ENCODE assay signal across 18 cellular contexts in genomic region chr15:97783240-97783639, GRCh38.
A peak's percentile ranks its signal among the peaks of the same experiment; 100 is the strongest.
DNase-seq lines count a peak whose midpoint lies in the region; ATAC-seq, FAIRE-seq and TF ChIP-seq lines count a peak whose summit lies in the region.
"Had no signal": no experiment of that assay in that cellular context is flagged by ENCODE, and none has a peak within 500 bp of the region (broad histone marks: within the 10 kb centered on the region; RNA-seq: fewer than 3 reads in every experiment).

No MANE protein-coding gene starts in this region.

- TF ChIP-seq POLR2A in H54 (IDR thresholded peaks at IDR 0.05; ENCODE audit: low read depth, low read length) = no peak

- H3K36me3 ChIP-seq in RWPE2 (ENCODE audit: low read depth) = no peaks in the 10 kb centered on the region
- H3K36me3 ChIP-seq: HAP-1 had no signal

- H3K4me1 ChIP-seq in RWPE2 (ENCODE audit: insufficient read depth, poor library complexity, severe bottlenecking) = no peaks in the 10 kb centered on the region
- H3K4me1 ChIP-seq: Caco-2, HAP-1 had no signal

- no peak overlapping the region for H3K27ac ChIP-seq in RWPE2 (ENCODE audit: poor library complexity, severe bottlenecking)

- no peak for TF ChIP-seq CTCF in RWPE2 (IDR thresholded peaks at IDR 0.05; ENCODE audit: poor library complexity, severe bottlenecking)

- H3K27me3 ChIP-seq in RWPE2 (ENCODE audit: insufficient read depth, poor library complexity, severe bottlenecking) = no peaks in the 10 kb centered on the region

- ATAC-seq in RWPE2 (ENCODE audit: low read depth) = peak; percentile 69
- peak; percentile 60 for ATAC-seq in sciatic nerve
- ATAC-seq: GM23338 had no signal

- FAIRE-seq in H54 (lab: Jason Lieb, UNC) = no peak
- FAIRE-seq: G401.6, GM12892 had no signal

- DNase-seq in HT1080 (ENCODE audit: low read depth) (peak; percentile 8), NCI-H526 (lab: John Stamatoyannopoulos, UW) (peak; percentile 7 to 27), RWPE2 (ENCODE audit: low spot score) (no peak), sciatic nerve (ENCODE audit: low spot score) (no peak), NCI-H1105 treated with DMSO at 0.1 percent for 48 hours (lab: John Stamatoyannopoulos, UW) (no peak), KG1 (lab: John Stamatoyannopoulos, UW) (no peak), NCI-H345 treated with DMSO at 0.1 percent for 48 hours (lab: John Stamatoyannopoulos, UW; ENCODE audit: unreplicated experiment) (no peak), H54 (ENCODE audit: insufficient read length, low spot score) (no peak)
- DNase-seq: C1 segment of cervical spinal cord; Caco-2; CD4-positive, alpha-beta memory T cell; DMS153; DND-41; HFFc6 had no signal

- no peaks in the 10 kb centered on the region for H3K9me3 ChIP-seq in RWPE2 (ENCODE audit: severe bottlenecking)
- H3K9me3 ChIP-seq: Caco-2, HAP-1 had no signal

- intact Hi-C loops in sciatic nerve (cut with DNase I) = no loop called here

- H3K4me3 ChIP-seq in RWPE2 (ENCODE audit: severe bottlenecking) = no peak overlapping the region
- H3K4me3 ChIP-seq: GM23338, HAP-1 had no signal

Comparison
In these comparisons a context has a peak if more than half of its experiments do, and no peak if none do; other contexts are left out.
1. DNase-seq: peak in HT1080 (single experiment) and NCI-H526 (2 of 2); none in RWPE2 (single experiment), sciatic nerve (single experiment), NCI-H1105 treated with DMSO at 0.1 percent for 48 hours (single experiment), KG1 (single experiment), NCI-H345 treated with DMSO at 0.1 percent for 48 hours (single experiment) and H54 (single experiment).